ENCODE assay signal across 1 cellular context in genomic region chr5:139308797-139309196, GRCh38.
TF ChIP-seq lines count a peak whose summit lies in the region.

No MANE protein-coding gene starts in this region.

TF ChIP-seq in SK-N-SH treated with all-trans-retinoic acid at 6 μM for 48 hours, 23 proteins besides CTCF, POLR2A, EP300 and RAD21 (continued from another document):
- TF ChIP-seq, protein P1, sequence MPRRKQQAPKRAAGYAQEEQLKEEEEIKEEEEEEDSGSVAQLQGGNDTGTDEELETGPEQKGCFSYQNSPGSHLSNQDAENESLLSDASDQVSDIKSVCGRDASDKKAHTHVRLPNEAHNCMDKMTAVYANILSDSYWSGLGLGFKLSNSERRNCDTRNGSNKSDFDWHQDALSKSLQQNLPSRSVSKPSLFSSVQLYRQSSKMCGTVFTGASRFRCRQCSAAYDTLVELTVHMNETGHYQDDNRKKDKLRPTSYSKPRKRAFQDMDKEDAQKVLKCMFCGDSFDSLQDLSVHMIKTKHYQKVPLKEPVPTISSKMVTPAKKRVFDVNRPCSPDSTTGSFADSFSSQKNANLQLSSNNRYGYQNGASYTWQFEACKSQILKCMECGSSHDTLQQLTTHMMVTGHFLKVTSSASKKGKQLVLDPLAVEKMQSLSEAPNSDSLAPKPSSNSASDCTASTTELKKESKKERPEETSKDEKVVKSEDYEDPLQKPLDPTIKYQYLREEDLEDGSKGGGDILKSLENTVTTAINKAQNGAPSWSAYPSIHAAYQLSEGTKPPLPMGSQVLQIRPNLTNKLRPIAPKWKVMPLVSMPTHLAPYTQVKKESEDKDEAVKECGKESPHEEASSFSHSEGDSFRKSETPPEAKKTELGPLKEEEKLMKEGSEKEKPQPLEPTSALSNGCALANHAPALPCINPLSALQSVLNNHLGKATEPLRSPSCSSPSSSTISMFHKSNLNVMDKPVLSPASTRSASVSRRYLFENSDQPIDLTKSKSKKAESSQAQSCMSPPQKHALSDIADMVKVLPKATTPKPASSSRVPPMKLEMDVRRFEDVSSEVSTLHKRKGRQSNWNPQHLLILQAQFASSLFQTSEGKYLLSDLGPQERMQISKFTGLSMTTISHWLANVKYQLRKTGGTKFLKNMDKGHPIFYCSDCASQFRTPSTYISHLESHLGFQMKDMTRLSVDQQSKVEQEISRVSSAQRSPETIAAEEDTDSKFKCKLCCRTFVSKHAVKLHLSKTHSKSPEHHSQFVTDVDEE (CRISPR knock-in tag; IDR thresholded peaks at IDR 0.05) = no peak
- TF ChIP-seq ARNTL (CRISPR knock-in tag; IDR thresholded peaks at IDR 0.05; ENCODE audit: borderline replicate concordance, low read depth) = no peak
- no peak for TF ChIP-seq BACH2 (CRISPR knock-in tag; IDR thresholded peaks at IDR 0.05; ENCODE audit: borderline replicate concordance)
